Comparison of ENCODE assay signal across 35 cellular contexts in the genomic region with DNA sequence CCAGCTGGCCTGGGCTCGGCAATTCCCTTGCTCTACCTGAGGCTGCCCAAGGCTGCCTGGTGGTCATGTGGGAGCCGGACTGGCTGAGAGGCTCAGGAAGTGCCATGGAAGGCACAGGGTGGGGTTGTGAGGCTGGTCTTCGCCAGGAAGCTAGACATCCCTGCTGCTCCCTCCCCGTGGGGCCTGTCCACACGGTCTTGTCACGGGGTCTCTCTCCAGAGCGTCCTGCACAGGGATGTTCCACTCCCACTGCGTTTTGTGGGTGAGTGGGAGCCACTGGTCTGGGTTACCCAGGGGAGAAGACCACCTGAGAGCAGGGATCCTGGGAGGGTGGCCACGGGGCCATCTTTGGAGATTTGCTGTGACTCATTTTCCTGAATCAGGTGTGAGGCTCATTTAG. TPM values are rescaled to one million over a fixed set of nuclear protein-coding genes. Genes with fewer than 3 reads are reported as not detected.
DNase-seq lines count a peak whose midpoint lies in the region; FAIRE-seq and TF ChIP-seq lines count a peak whose summit lies in the region.
"Had no signal": no experiment of that assay in that cellular context is flagged by ENCODE, and none has a peak within 500 bp of the region (broad histone marks: within the 10 kb centered on the region; RNA-seq: fewer than 3 reads in every experiment).

No MANE protein-coding gene starts in this region.

- CTCF ChIA-PET in H1 (lab: Charles Lee; ENCODE audit: partially characterized antibody) = interaction anchor here (0.8 to 8.6 kb wide), 5 partner anchors 10 to 479 kb away, joined by 3 to 65 read pairs (median 5); partner anchors contain the start of gene GADD45G

- H2BK15ac ChIP-seq in H1 (ENCODE audit: low read length) = no peak overlapping the region; the same call in 1 of the 2 replicates

- H3K79me1 ChIP-seq in H1 (ENCODE audit: low read depth, low read length) (no peaks in the 10 kb centered on the region), trophoblast cell (ENCODE audit: low read length) (peaks cover 10% of the 10 kb centered on the region)

- H3K23ac ChIP-seq in H1 (ENCODE audit: insufficient read length) (no peak overlapping the region), trophoblast cell (ENCODE audit: low read length) (no peak overlapping the region)

- H2BK5ac ChIP-seq in H1 (ENCODE audit: low read depth, low read length) (peak overlapping the region; percentile 60; the same call in 1 of the 2 replicates), trophoblast cell (ENCODE audit: low read depth, low read length, poor library complexity) (no peak overlapping the region)

- H3K36me3 ChIP-seq in H1 (ENCODE audit: control insufficient read depth in 2 of 4, insufficient read depth in 4 of 4, low read length in 3 of 4) (no peaks in the 10 kb centered on the region), trophoblast cell (ENCODE audit: control insufficient read depth in 1 of 2, insufficient read depth in 2 of 2, low read length in 2 of 2) (no peaks in the 10 kb centered on the region)
- H3K36me3 ChIP-seq: BE2C; BLaER1; BLaER1 treated with 17β-estradiol and CSF1 and Interleukin-3, amounts not matched to agents 10 nM and 100 nM had no signal

- H3K9ac ChIP-seq in H1 (replicated peaks in 1 of 4; ENCODE audit: extremely low read depth in 1 of 4, low read depth in 3 of 4, low read length in 3 of 4) (no peak overlapping the region), trophoblast cell (ENCODE audit: low read length) (no peak overlapping the region)
- H3K9ac ChIP-seq: BLaER1; BLaER1 treated with 17β-estradiol and CSF1 and Interleukin-3, amounts not matched to agents 10 nM and 100 nM had no signal

- H3K23me2 ChIP-seq in H1 (ENCODE audit: low read depth, low read length) = no peaks in the 10 kb centered on the region; the same call in 1 of the 2 replicates

- peak overlapping the region; percentile 32; the same call in 1 of the 2 replicates for H3K18ac ChIP-seq in H1 (ENCODE audit: extremely low read depth, low read length)
- H3K18ac ChIP-seq in trophoblast cell (ENCODE audit: low read length) = peak overlapping the region; percentile 42

- H3K27ac ChIP-seq in H1 (ENCODE audit: low read depth, low read length) (no peak overlapping the region), trophoblast cell (ENCODE audit: low read depth, low read length) (no peak overlapping the region)
- H3K27ac ChIP-seq: 22Rv1; A549; BLaER1; BLaER1 treated with 17β-estradiol and CSF1 and Interleukin-3, amounts not matched to agents 10 nM and 100 nM; C4-2B had no signal

- H2AFZ ChIP-seq in H1 (ENCODE audit: low read length) (no peak overlapping the region), trophoblast cell (ENCODE audit: insufficient read depth, low read length, poor library complexity) (no peak overlapping the region)

- no peak overlapping the region for H3K56ac ChIP-seq in H1 (replicated peaks; ENCODE audit: insufficient read length, low read depth, low read length)

- H2BK12ac ChIP-seq in H1 (ENCODE audit: low read depth, low read length) = peak overlapping the region; percentile 94; the same call in 1 of the 2 replicates
- H2BK12ac ChIP-seq in trophoblast cell (ENCODE audit: low read length) = peak overlapping the region; percentile 41

- H3K4ac ChIP-seq in H1 (replicated peaks; ENCODE audit: insufficient read length, low read depth, low read length) (peak overlapping the region; percentile 35), trophoblast cell (ENCODE audit: low read depth, low read length) (no peak overlapping the region)

- no peak for TF ChIP-seq POLR2A in H1 (IDR thresholded peaks at IDR 0.05; ENCODE audit: control extremely low read depth in 1 of 2, low read depth in 2 of 2, low read length in 2 of 2)

- peaks cover 0 to 17% (median 7%) of the 10 kb centered on the region in 4 experiments for H3K4me1 ChIP-seq in H1 (replicated peaks in 1 of 4; ENCODE audit: control insufficient read depth in 3 of 4, insufficient read depth in 4 of 4, low read length in 3 of 4)
- peaks cover 7 to 8% of the 10 kb centered on the region in 2 experiments for H3K4me1 ChIP-seq in trophoblast cell (ENCODE audit: control insufficient read depth in 1 of 2, insufficient read depth in 2 of 2, low read length in 2 of 2)
- H3K4me1 ChIP-seq: A549, BE2C, Caco-2 had no signal

- H4K8ac ChIP-seq in H1 (ENCODE audit: extremely low read depth, insufficient read depth, low read length) = peak overlapping the region; percentile 17; the same call in 1 of the 2 replicates
- H4K8ac ChIP-seq in trophoblast cell (ENCODE audit: low read depth, low read length) = no peak overlapping the region

- H3K27ac Mint-ChIP-seq in chondrocyte (ENCODE audit: unreplicated experiment) = no peak overlapping the region
- H3K27ac Mint-ChIP-seq: B cell; CD4-positive, alpha-beta memory T cell; CD4-positive, alpha-beta T cell; CD8-positive, alpha-beta T cell had no signal

- peaks cover 3 to 4% of the 10 kb centered on the region in 2 experiments; a peak in 2 of 4 replicates for H3K9me3 ChIP-seq in H1 (ENCODE audit: insufficient read depth in 2 of 2, low read depth in 1 of 2, low read length in 1 of 2)
- H3K9me3 ChIP-seq in trophoblast cell (ENCODE audit: insufficient read depth, low read depth, low read length) = peaks cover 4% of the 10 kb centered on the region
- H3K9me3 ChIP-seq: A549, BE2C, Caco-2 had no signal

- no peak for TF ChIP-seq RAD21 in H1 (IDR thresholded peaks at IDR 0.05 in 1 of 2, conservative IDR thresholded peaks at IDR 0.05 in 1 of 2; ENCODE audit: low read depth in 2 of 2, low read length in 2 of 2)

- H3K4me3 ChIP-seq in H1 (ENCODE audit: extremely low read depth in 1 of 4, insufficient read depth in 2 of 4, low read depth in 3 of 4, low read length in 4 of 4) = no peak overlapping the region
- H3K4me3 ChIP-seq in trophoblast cell (ENCODE audit: low read depth, low read length) = peak overlapping the region; percentile 33
- H3K4me3 ChIP-seq: A549; BLaER1; BLaER1 treated with 17β-estradiol and CSF1 and Interleukin-3, amounts not matched to agents 10 nM and 100 nM had no signal

- H4K91ac ChIP-seq in H1 (replicated peaks; ENCODE audit: insufficient read length, low read length) = peak overlapping the region; percentile 23
- peak overlapping the region; percentile 74 for H4K91ac ChIP-seq in trophoblast cell (ENCODE audit: low read depth, low read length)

- H4K20me1 ChIP-seq in H1 (replicated peaks in 1 of 2; ENCODE audit: control insufficient read depth in 1 of 2, insufficient read depth in 2 of 2, low read length in 2 of 2) = no peaks in the 10 kb centered on the region
- H4K20me1 ChIP-seq: BLaER1; BLaER1 treated with 17β-estradiol and CSF1 and Interleukin-3, amounts not matched to agents 10 nM and 100 nM had no signal

- H3K4me2 ChIP-seq in H1 (ENCODE audit: insufficient read depth in 1 of 2, low read depth in 2 of 2, low read length in 2 of 2) (no peak overlapping the region), trophoblast cell (ENCODE audit: low read length) (no peak overlapping the region)
- H3K4me2 ChIP-seq: A549; BLaER1; BLaER1 treated with 17β-estradiol and CSF1 and Interleukin-3, amounts not matched to agents 10 nM and 100 nM had no signal

- peaks cover 6% of the 10 kb centered on the region for H3K27me3 Mint-ChIP-seq in chondrocyte (ENCODE audit: low read depth)
- H3K27me3 Mint-ChIP-seq: CD4-positive, alpha-beta memory T cell; CD4-positive, alpha-beta T cell had no signal

- H3K27me3 ChIP-seq in H1 (replicated peaks in 1 of 4; ENCODE audit: control insufficient read depth in 3 of 4, extremely low read depth in 1 of 4, insufficient read depth in 3 of 4, low read length in 3 of 4) = peaks cover 0 to 3% (median under 1%) of the 10 kb centered on the region in 4 experiments; a peak in 1 of 7 replicates
- H3K27me3 ChIP-seq in trophoblast cell (ENCODE audit: insufficient read depth, low read length) = no peaks in the 10 kb centered on the region
- H3K27me3 ChIP-seq: BE2C; BLaER1; BLaER1 treated with 17β-estradiol and CSF1 and Interleukin-3, amounts not matched to agents 10 nM and 100 nM had no signal

- DNase-seq in chondrocyte (ENCODE audit: low spot score) = peak; percentile 62
- no peak for DNase-seq in H1 (ENCODE audit: low read depth in 1 of 2, low spot score in 2 of 2)
- DNase-seq in trophoblast cell = no peak
- DNase-seq in HuH-7.5 (ENCODE audit: low spot score) = no peak
- no peak for DNase-seq in NCI-H226
- DNase-seq in NCI-H1436 (lab: John Stamatoyannopoulos, UW) = no peak
- DNase-seq: 8988T; ACHN; AML-193; BE2C; C1 segment of cervical spinal cord; Caco-2; Calu3; CD4-positive, alpha-beta memory T cell; CD4-positive, alpha-beta T cell; CD4-positive, CD25-positive, alpha-beta regulatory T cell; CD8-positive, alpha-beta memory T cell; CD8-positive, alpha-beta T cell; COR-L47; DMS 273 treated with DMSO at 0.1 percent for 48 hours; DMS153; DMS53; DMS79; DMS79 treated with DMSO at 0.1 percent for 48 hours; DND-41; EL had no signal

- POLR2A ChIA-PET in H1 (lab: Charles Lee; ENCODE audit: partially characterized antibody) = interaction anchor here (11.9 kb wide), 1 partner anchor 11 kb away, joined by 107 read pairs; the partner anchor contains the start of gene GADD45G

- TF ChIP-seq CTCF in chondrocyte (IDR thresholded peaks at IDR 0.05) (no peak), H1 (IDR thresholded peaks at IDR 0.05; ENCODE audit: control extremely low read depth in 1 of 3, insufficient read depth in 1 of 3, low read depth in 1 of 3, low read length in 3 of 3) (no peak)

- no peak overlapping the region for H3K14ac ChIP-seq in H1 (ENCODE audit: insufficient read length)
- H3K14ac ChIP-seq in trophoblast cell (ENCODE audit: low read length) = peak overlapping the region; percentile 55

- no peak overlapping the region for H4K5ac ChIP-seq in H1 (ENCODE audit: insufficient read length, low read depth, low read length)

- H2AK5ac ChIP-seq in H1 (ENCODE audit: low read depth, low read length) = no peak overlapping the region
- H2AK5ac ChIP-seq in trophoblast cell (ENCODE audit: low read length) = peak overlapping the region; percentile 49

- peak overlapping the region; percentile 86; the same call in 1 of the 2 replicates for H2BK20ac ChIP-seq in H1 (ENCODE audit: low read length)

- H3K36me3 Mint-ChIP-seq in chondrocyte (ENCODE audit: low read depth) = no peaks in the 10 kb centered on the region
- H3K36me3 Mint-ChIP-seq: CD14-positive monocyte; CD4-positive, alpha-beta memory T cell; CD4-positive, CD25-positive, alpha-beta regulatory T cell; CD8-positive, alpha-beta memory T cell; CD8-positive, alpha-beta T cell had no signal

- peaks cover 6% of the 10 kb centered on the region for H3K9me3 Mint-ChIP-seq in chondrocyte (ENCODE audit: low read depth)
- H3K9me3 Mint-ChIP-seq: CD4-positive, alpha-beta T cell had no signal

- H3K79me2 ChIP-seq in H1 (ENCODE audit: control insufficient read depth in 1 of 2, insufficient read depth in 2 of 2, low read length in 2 of 2) = no peaks in the 10 kb centered on the region
- H3K79me2 ChIP-seq in trophoblast cell (ENCODE audit: control insufficient read depth, insufficient read depth, low read length, poor library complexity) = no peaks in the 10 kb centered on the region

- no peak for FAIRE-seq in H1 (lab: Jason Lieb, UNC)
- FAIRE-seq: A204.1, A549, D721Med had no signal

- no peaks in the 10 kb centered on the region for H3K4me1 Mint-ChIP-seq in chondrocyte (ENCODE audit: low read depth)
- H3K4me1 Mint-ChIP-seq: B cell; CD14-positive monocyte; CD4-positive, alpha-beta memory T cell; CD4-positive, CD25-positive, alpha-beta regulatory T cell; CD8-positive, alpha-beta memory T cell had no signal

- WGBS in H1 (ENCODE audit: extremely low coverage in 1 of 2, insufficient coverage in 1 of 2, insufficient read length in 1 of 2, insufficient replicate concordance in 2 of 2, low coverage in 1 of 2, low lambda C conversion rate in 2 of 2, missing lambda C conversion rate in 1 of 2), 2 experiments = 89% methylated on average over 9 of the region's 9 CpGs; no CpG with 5 or more reads in 1 of the 2 experiments
- WGBS in trophoblast cell (ENCODE audit: extremely low coverage, insufficient coverage, insufficient read length) = no CpG with 5 or more reads among the region's 9 CpGs

- TF ChIP-seq EP300 in H1 (IDR thresholded peaks at IDR 0.05; ENCODE audit: borderline replicate concordance in 1 of 2, low read depth in 2 of 2, low read length in 2 of 2) = no peak

- H4K12ac ChIP-seq in trophoblast cell (ENCODE audit: low read depth, low read length) = no peak overlapping the region

- no peak overlapping the region for H2BK120ac ChIP-seq in H1 (replicated peaks; ENCODE audit: low read depth, low read length)
- peak overlapping the region; percentile 8 for H2BK120ac ChIP-seq in trophoblast cell (ENCODE audit: insufficient read depth, low read length, poor library complexity)

- H3K4me3 Mint-ChIP-seq in chondrocyte (ENCODE audit: unreplicated experiment) = no peak overlapping the region
- H3K4me3 Mint-ChIP-seq: B cell; CD14-positive monocyte; CD4-positive, alpha-beta memory T cell; CD4-positive, alpha-beta T cell; CD4-positive, CD25-positive, alpha-beta regulatory T cell; CD8-positive, alpha-beta memory T cell; CD8-positive, alpha-beta T cell had no signal

RNA-seq across cellular contexts. Expression of gene GADD45G, which starts 11.6 kb away (rescaled TPM):
- 1.5 to 4.6 TPM (median 3.2 TPM) in 3 replicates for total RNA-seq in chondrocyte
- 7.0 and 9.2 TPM in 2 replicates for total RNA-seq in H1 (2021; fragmentation: NEBNext Ultra II Directional; extraction: Animal tissue kit (Norgen Biotek cat#: 25700))
- 11.4 and 20.7 TPM in 2 replicates for polyA plus RNA-seq in H1 (2011; rRNA removed)
- 9.8 TPM for polyA plus RNA-seq in H1 (2011; cell fraction: cytosol; rRNA removed)
- 16.9 TPM for polyA plus RNA-seq in H1 (2011; cell fraction: nucleus; rRNA removed)
- 5.2 to 17.2 TPM (median 11.3 TPM) in 4 replicates for polyA plus RNA-seq in H1 (2012, experiment 1 of 2)
- polyA plus RNA-seq in H1 (2012, experiment 2 of 2) = 4.4 TPM
- polyA plus RNA-seq in H1 (2013, experiment 1 of 2) = 7.4 TPM
- 5.6 TPM for polyA plus RNA-seq in H1 (2013, experiment 2 of 2)
- polyA minus RNA-seq in H1 (2011; rRNA and poly(A)+ RNA removed) = 1.5 and 2.4 TPM in 2 replicates
- polyA minus RNA-seq in H1 (2011; cell fraction: cytosol; rRNA and poly(A)+ RNA removed) = 3.4 TPM
- 9.3 TPM for polyA minus RNA-seq in H1 (2011; cell fraction: nucleus; rRNA and poly(A)+ RNA removed)
- 140 and 155 TPM in 2 replicates for polyA plus RNA-seq in trophoblast cell (2013)
